ENCODE assay signal across 8 cellular contexts in genomic region chr4:174120446-174121142, GRCh38.
A peak's percentile ranks its signal among the peaks of the same experiment; 100 is the strongest.
DNase-seq lines count a peak whose midpoint lies in the region; ATAC-seq and TF ChIP-seq lines count a peak whose summit lies in the region.

No MANE protein-coding gene starts in this region.

- CTCF ChIA-PET in PC-3 (lab: Charles Lee) = no interaction called here

- POLR2A ChIA-PET in PC-3 (lab: Charles Lee; ENCODE audit: unreplicated experiment) = no interaction called here

- H3K36me3 ChIP-seq in HUES64 (ENCODE audit: insufficient read depth, low read length) = no peaks in the 10 kb centered on the region
- H3K36me3 ChIP-seq in PC-3 (ENCODE audit: low read depth, low read length) = no peaks in the 10 kb centered on the region
- no peaks in the 10 kb centered on the region for H3K36me3 ChIP-seq in stomach smooth muscle (ENCODE audit: control insufficient read depth in 2 of 2, insufficient read depth in 2 of 2, low read length in 2 of 2)

- 0 out of 2 replicates have a peak overlapping the region, but pooled peaks have one; percentile 29 for H3K9ac ChIP-seq in HUES64 (ENCODE audit: low read depth, low read length)
- no peak overlapping the region for H3K9ac ChIP-seq in PC-3 (ENCODE audit: low read length)
- H3K9ac ChIP-seq in stomach smooth muscle (ENCODE audit: low read length in 2 of 2) = peak overlapping the region; percentile 13 to 79

- no peaks in the 10 kb centered on the region; the same call in 1 of the 2 replicates for H3K9me2 ChIP-seq in PC-3 (replicated peaks; ENCODE audit: low read length)

- ATAC-seq in PC-3 (peak; percentile 60), GM18867 (IDR thresholded peaks at IDR 0.05; ENCODE audit: unreplicated experiment) (no peak)

- H3K4me3 ChIP-seq in HUES64 (ENCODE audit: low read length) = peak overlapping the region; percentile 43
- peak overlapping the region; percentile 62 for H3K4me3 ChIP-seq in PC-3 (ENCODE audit: low read length)
- peak overlapping the region; percentile 67 for H3K4me3 ChIP-seq in coronary artery
- H3K4me3 ChIP-seq in stomach smooth muscle (ENCODE audit: low read length in 2 of 2) = peak overlapping the region; percentile 47 to 75

- intact Hi-C loops in PC-3 (cut with micrococcal nuclease) = loop anchor here (5.0 kb wide), 1 partner anchor 613 kb away; no protein-coding TSS in a partner anchor

- TF ChIP-seq CTCF in PC-3 (conservative IDR thresholded peaks at IDR 0.05; ENCODE audit: low read depth, low read length) (peak; percentile 56), coronary artery (IDR thresholded peaks at IDR 0.05) (peak; percentile 40)

- no peaks in the 10 kb centered on the region for H4K20me1 ChIP-seq in PC-3 (ENCODE audit: low read length)

- DNase-seq in stimulated activated CD4-positive, alpha-beta T cell treated with anti-CD3 and anti-CD28 coated beads, Interleukin-15, amount 100 ng/mL, for 24 hours = peak; percentile 21
- no peak for DNase-seq in stimulated activated CD4-positive, alpha-beta T cell treated with anti-CD3 and anti-CD28 coated beads, Interleukin-4, amount 100 ng/mL, for 1 hour
- DNase-seq in PC-3 (peak; percentile 65), coronary artery (ENCODE audit: low spot score) (no peak), left kidney (ENCODE audit: low read depth, low spot score) (peak; percentile 88)

- H3K27me3 ChIP-seq in HUES64 (ENCODE audit: insufficient read depth, low read length) (peaks cover 2% of the 10 kb centered on the region; the same call in 1 of the 2 replicates), PC-3 (ENCODE audit: low read length) (peaks cover 72% of the 10 kb centered on the region), stomach smooth muscle (ENCODE audit: control insufficient read depth in 1 of 2, insufficient read depth in 2 of 2, low read length in 2 of 2) (no peaks in the 10 kb centered on the region)

- H3K27ac ChIP-seq in HUES64 (ENCODE audit: low read depth, low read length) (no peak overlapping the region), PC-3 (ENCODE audit: low read length) (no peak overlapping the region), coronary artery (peak overlapping the region in 1 of 2 donors; percentile 18), stomach smooth muscle (ENCODE audit: low read length) (peak overlapping the region; percentile 70)

- WGBS in HUES64 = 19% methylated on average over 19 of the region's 19 CpGs

- H3F3A ChIP-seq in PC-3 (ENCODE audit: low read length, unreplicated experiment) = no peaks in the 10 kb centered on the region

- H3K4me1 ChIP-seq in HUES64 (ENCODE audit: insufficient read depth, low read length) = no peaks in the 10 kb centered on the region
- 0 out of 2 replicates have a peak, but pooled peaks cover 4% of the 10 kb centered on the region for H3K4me1 ChIP-seq in PC-3 (ENCODE audit: insufficient read depth, low read length)
- no peaks in the 10 kb centered on the region for H3K4me1 ChIP-seq in stomach smooth muscle (ENCODE audit: control insufficient read depth, insufficient read depth, low read length)

- H2AFZ ChIP-seq in PC-3 (ENCODE audit: low read length) = peak overlapping the region; percentile 50; the same call in 1 of the 2 replicates

- no peaks in the 10 kb centered on the region for H3K79me2 ChIP-seq in PC-3 (ENCODE audit: low read length)

- no TSS peak for BruUV-seq in PC-3 (replicated peaks; lab: Mats Ljungman, UMichigan)

- no peaks in the 10 kb centered on the region for H3K9me3 ChIP-seq in HUES64 (ENCODE audit: insufficient read depth, low read depth, low read length)
- no peaks in the 10 kb centered on the region for H3K9me3 ChIP-seq in PC-3 (ENCODE audit: low read length)
- H3K9me3 ChIP-seq in stomach smooth muscle (ENCODE audit: control insufficient read depth in 2 of 2, low read length in 2 of 2) = no peaks in the 10 kb centered on the region

- peak overlapping the region; percentile 83 for H3K4me2 ChIP-seq in PC-3 (ENCODE audit: low read length)

Comparison
In these comparisons a context has a peak if more than half of its experiments do, and no peak if none do; other contexts are left out.
1. DNase-seq: peak in stimulated activated CD4-positive, alpha-beta T cell treated with anti-CD3 and anti-CD28 coated beads, Interleukin-15, amount 100 ng/mL, for 24 hours (single experiment), PC-3 (single experiment) and left kidney (single experiment); none in stimulated activated CD4-positive, alpha-beta T cell treated with anti-CD3 and anti-CD28 coated beads, Interleukin-4, amount 100 ng/mL, for 1 hour (single experiment) and coronary artery (single experiment).
2. Peak in every context shown above with its lines, with median percentiles within 50 percentile points of each other: H3K4me3 ChIP-seq.